10 cellular contexts compared by ENCODE assay signal in genomic region chr17:7176870-7177209, GRCh38. TPM values are rescaled to one million over a fixed set of nuclear protein-coding genes. Genes with fewer than 3 reads are reported as not detected.
DNase-seq lines count a peak whose midpoint lies in the region; ATAC-seq and TF ChIP-seq lines count a peak whose summit lies in the region.
"Had no signal": no experiment of that assay in that cellular context is flagged by ENCODE, and none has a peak within 500 bp of the region (broad histone marks: within the 10 kb centered on the region; RNA-seq: fewer than 3 reads in every experiment).

No MANE protein-coding gene starts in this region.

- H3K4me1 ChIP-seq in cardiac muscle cell (ENCODE audit: low read depth) = no peaks in the 10 kb centered on the region
- peaks cover 12 to 26% (median 21%) of the 10 kb centered on the region in 4 donors for H3K4me1 ChIP-seq in upper lobe of left lung

- ATAC-seq in left ventricle myocardium superior = no peak
- ATAC-seq in left colon = peak; percentile 10
- ATAC-seq in upper lobe of left lung (ENCODE audit: low FRiP score in 2 of 2) = peak in 1 of 2 donors; percentile 3
- ATAC-seq in HG03571 (IDR thresholded peaks at IDR 0.05; ENCODE audit: unreplicated experiment) = no peak
- no peak for ATAC-seq in HG03521 (IDR thresholded peaks at IDR 0.05; ENCODE audit: unreplicated experiment)

- no peaks in the 10 kb centered on the region for H3K9me3 Mint-ChIP-seq in MCF 10A (ENCODE audit: unreplicated experiment)
- no peaks in the 10 kb centered on the region for H3K9me3 Mint-ChIP-seq in T-helper 2 cell treated with Interferon-gamma antibody and Interleukin-4, amounts not matched to agents 5 μg/mL and 100 μg/mL, for 36 hours
- H3K9me3 Mint-ChIP-seq: effector memory CD8-positive, alpha-beta T cell had no signal

- CTCF ChIA-PET in MCF 10A (lab: Yijun Ruan, JAX) = interaction anchor here (0.7 to 3.2 kb wide), 20 partner anchors 9 to 759 kb away, joined by 3 to 33 read pairs (median 6); no protein-coding TSS in a partner anchor

- no peak for TF ChIP-seq EP300 in upper lobe of left lung (IDR thresholded peaks at IDR 0.05)

- TF ChIP-seq POLR2A in upper lobe of left lung (IDR thresholded peaks at IDR 0.05) = no peak

- TF ChIP-seq CTCF in cardiac muscle cell (IDR thresholded peaks at IDR 0.05; ENCODE audit: low read depth, low read length) (no peak), MCF 10A (IDR thresholded peaks at IDR 0.05; ENCODE audit: unreplicated experiment) (no peak), upper lobe of left lung (IDR thresholded peaks at IDR 0.05) (no peak)

- H3K9me3 ChIP-seq in cardiac muscle cell (ENCODE audit: low read depth) (no peaks in the 10 kb centered on the region), upper lobe of left lung (no peaks in the 10 kb centered on the region)

- H3K36me3 Mint-ChIP-seq in MCF 10A (ENCODE audit: insufficient read depth, unreplicated experiment) = no peaks in the 10 kb centered on the region
- no peaks in the 10 kb centered on the region for H3K36me3 Mint-ChIP-seq in T-helper 2 cell treated with Interferon-gamma antibody and Interleukin-4, amounts not matched to agents 5 μg/mL and 100 μg/mL, for 36 hours (ENCODE audit: low read depth)

- H3K27ac ChIP-seq in cardiac muscle cell (no peak overlapping the region), upper lobe of left lung (no peak overlapping the region)

- peak; percentile 29 to 67 for DNase-seq in cardiac muscle cell (ENCODE audit: low read depth in 1 of 2, low spot score in 1 of 2)
- no peak for DNase-seq in left ventricle myocardium superior
- no peak for DNase-seq in MCF 10A (ENCODE audit: unreplicated experiment)
- no peak for DNase-seq in left colon
- peak; percentile 29 to 59 for DNase-seq in upper lobe of left lung
- DNase-seq in T-helper 2 cell treated with Interferon-gamma antibody and Interleukin-4, amounts not matched to agents 5 μg/mL and 100 μg/mL, for 36 hours (ENCODE audit: low spot score) = no peak

- H3K4me3 Mint-ChIP-seq in MCF 10A (ENCODE audit: unreplicated experiment) = peak overlapping the region; percentile 61
- H3K4me3 Mint-ChIP-seq in T-helper 2 cell treated with Interferon-gamma antibody and Interleukin-4, amounts not matched to agents 5 μg/mL and 100 μg/mL, for 36 hours = no peak overlapping the region

- H3K27me3 ChIP-seq in cardiac muscle cell (no peaks in the 10 kb centered on the region), upper lobe of left lung (peaks cover 0 to 7% (median 0%) of the 10 kb centered on the region in 4 donors)

- no peaks in the 10 kb centered on the region for H3K4me1 Mint-ChIP-seq in MCF 10A (ENCODE audit: insufficient read depth, unreplicated experiment)
- peaks cover 11% of the 10 kb centered on the region for H3K4me1 Mint-ChIP-seq in T-helper 2 cell treated with Interferon-gamma antibody and Interleukin-4, amounts not matched to agents 5 μg/mL and 100 μg/mL, for 36 hours (ENCODE audit: low read depth)

- H3K27ac Mint-ChIP-seq in MCF 10A (ENCODE audit: low read depth, unreplicated experiment) = no peak overlapping the region
- no peak overlapping the region for H3K27ac Mint-ChIP-seq in T-helper 2 cell treated with Interferon-gamma antibody and Interleukin-4, amounts not matched to agents 5 μg/mL and 100 μg/mL, for 36 hours
- H3K27ac Mint-ChIP-seq: effector memory CD8-positive, alpha-beta T cell had no signal

- POLR2A ChIA-PET in MCF 10A (lab: Yijun Ruan, JAX) = interaction anchor here (0.6 to 1.4 kb wide), 4 partner anchors 9 to 131 kb away, joined by 3 to 4 read pairs (median 4); partner anchors contain the start of gene DLG4

- BruUV-seq in MCF 10A (replicated peaks; lab: Mats Ljungman, UMichigan) = no TSS peak

- no peaks in the 10 kb centered on the region for H3K27me3 Mint-ChIP-seq in MCF 10A (ENCODE audit: insufficient read depth, unreplicated experiment)
- H3K27me3 Mint-ChIP-seq in T-helper 2 cell treated with Interferon-gamma antibody and Interleukin-4, amounts not matched to agents 5 μg/mL and 100 μg/mL, for 36 hours (ENCODE audit: low read depth) = peaks cover 21% of the 10 kb centered on the region

- 13 to 18% methylated on average over 7 to 17 of the region's 17 CpGs for WGBS in upper lobe of left lung, 2 donors

- H3K4me3 ChIP-seq in cardiac muscle cell = peak overlapping the region; percentile 44
- peak overlapping the region in 3 of 4 donors; percentile 32 to 48 (median 41) for H3K4me3 ChIP-seq in upper lobe of left lung
- H3K4me3 ChIP-seq: lung had no signal

- intact Hi-C loops in left ventricle myocardium superior (cut with micrococcal nuclease) (no loop called here), MCF 10A (cut with micrococcal nuclease) (loop anchor here (2.0 kb wide), 2 partner anchors 40 to 124 kb away; no protein-coding TSS in a partner anchor), left colon (cut with DNase I, micrococcal nuclease) (loop anchor here in 1 of 2 donors (5.0 kb wide), 1 partner anchor 130 kb away; no protein-coding TSS in a partner anchor)

- H3K36me3 ChIP-seq in cardiac muscle cell (no peaks in the 10 kb centered on the region), upper lobe of left lung (no peaks in the 10 kb centered on the region)

RNA-seq across cellular contexts. Expression of gene ASGR1, which starts 2.3 kb away (rescaled TPM):
- 19.8 and 20.2 TPM in 2 replicates for total RNA-seq in cardiac muscle cell
- polyA plus RNA-seq in cardiac muscle cell = 19.2 and 21.7 TPM in 2 replicates
- total RNA-seq in left ventricle myocardium superior = 0.30 TPM
- 0.37 and 0.59 TPM in 2 replicates for total RNA-seq in MCF 10A (2022)
- total RNA-seq in left colon = under 1 TPM; 0.37 to 0.42 TPM
- 10 to 100 TPM in 1 of 6 donors, 1 to 10 TPM in 4, not detected in 1; 1.1 to 11.5 (median 6.8) TPM for total RNA-seq in upper lobe of left lung

RNA-seq across cellular contexts. Expression of gene DLG4, which starts 42.8 kb away (rescaled TPM):
- 32.9 and 40.6 TPM in 2 replicates for total RNA-seq in cardiac muscle cell
- polyA plus RNA-seq in cardiac muscle cell = 6.8 and 7.4 TPM in 2 replicates
- 21.3 TPM for total RNA-seq in left ventricle myocardium superior
- total RNA-seq in MCF 10A (2022) = 7.6 TPM in 2 replicates
- 1 to 10 TPM; 4.0 to 7.3 TPM for total RNA-seq in left colon
- 10 to 100 TPM; 10.5 to 32.5 (median 19.4) TPM for total RNA-seq in upper lobe of left lung

RNA-seq across cellular contexts. Expression of gene ACADVL, which starts 42.9 kb away (rescaled TPM):
- total RNA-seq in cardiac muscle cell = 291 and 364 TPM in 2 replicates
- 573 and 681 TPM in 2 replicates for polyA plus RNA-seq in cardiac muscle cell
- 2,270 TPM for total RNA-seq in left ventricle myocardium superior
- total RNA-seq in MCF 10A (2022) = 387 and 413 TPM in 2 replicates
- total RNA-seq in left colon = 1,000 to 10,000 TPM in 1 of 2 donors, 100 to 1,000 TPM in 1; 784 to 1,134 TPM
- 1,000 to 10,000 TPM in 2 of 6 donors, 100 to 1,000 TPM in 4; 377 to 1,449 (median 553) TPM for total RNA-seq in upper lobe of left lung

RNA-seq across cellular contexts. Expression of gene DVL2, which starts 57.5 kb away (rescaled TPM):
- total RNA-seq in cardiac muscle cell (87.4 and 121 TPM in 2 replicates), left ventricle myocardium superior (23.5 TPM), MCF 10A (2022) (34.9 and 37.4 TPM in 2 replicates), left colon (10 to 100 TPM; 30.9 to 34.9 TPM), upper lobe of left lung (10 to 100 TPM; 40.4 to 70.2 (median 42.4) TPM)
- polyA plus RNA-seq in cardiac muscle cell = 79.2 and 80.3 TPM in 2 replicates

Comparison
In these comparisons a context has a peak if more than half of its experiments do, and no peak if none do; other contexts are left out.
1. DNase-seq: peak in cardiac muscle cell (2 of 2) and upper lobe of left lung (2 of 2); none in left ventricle myocardium superior (single experiment), MCF 10A (single experiment), left colon (0 of 2) and T-helper 2 cell treated with Interferon-gamma antibody and Interleukin-4, amounts not matched to agents 5 μg/mL and 100 μg/mL, for 36 hours (single experiment).